In genomic region chr4:40897557-40898203, GRCh38 we compare ENCODE assay signal across 8 cellular contexts.
DNase-seq lines count a peak whose midpoint lies in the region; ATAC-seq and TF ChIP-seq lines count a peak whose summit lies in the region.

No MANE protein-coding gene starts in this region.

- no peaks in the 10 kb centered on the region for H3K36me3 Mint-ChIP-seq in activated T-cell treated with anti-CD3 and anti-CD28 coated beads, Interleukin-2, amount 50 U/mL, for 24 hours (ENCODE audit: low read depth)
- no peaks in the 10 kb centered on the region for H3K36me3 Mint-ChIP-seq in nephron progenitor cell (ENCODE audit: low read depth)

- peak; percentile 29 to 44 for DNase-seq in AML-193 (lab: John Stamatoyannopoulos, UW)
- peak; percentile 82 for DNase-seq in HuH-7 (ENCODE audit: low spot score)
- peak; percentile 82 for DNase-seq in OCI-M1 (lab: John Stamatoyannopoulos, UW)
- peak; percentile 78 for DNase-seq in activated T-cell treated with anti-CD3 and anti-CD28 coated beads, Interleukin-2, amount 50 U/mL, for 24 hours
- DNase-seq in fibroblast of gingiva (ENCODE audit: low read depth), result peak; percentile 22
- peak; percentile 83 for DNase-seq in nephron progenitor cell
- DNase-seq in stimulated activated naive CD8-positive, alpha-beta T cell treated with anti-CD3 and anti-CD28 coated beads, Interleukin-15, amount 100 ng/mL, for 72 hours, result peak; percentile 54 to 57

- H3K27me3 Mint-ChIP-seq in activated T-cell treated with anti-CD3 and anti-CD28 coated beads, Interleukin-2, amount 50 U/mL, for 24 hours, result no peaks in the 10 kb centered on the region
- no peaks in the 10 kb centered on the region for H3K27me3 Mint-ChIP-seq in nephron progenitor cell (ENCODE audit: low read depth, poor library complexity)
- H3K27me3 Mint-ChIP-seq in stimulated activated naive CD8-positive, alpha-beta T cell treated with anti-CD3 and anti-CD28 coated beads, Interleukin-15, amount 100 ng/mL, for 72 hours, result no peaks in the 10 kb centered on the region

- peaks cover 6% of the 10 kb centered on the region for H3K4me1 Mint-ChIP-seq in activated T-cell treated with anti-CD3 and anti-CD28 coated beads, Interleukin-2, amount 50 U/mL, for 24 hours (ENCODE audit: low read depth)
- H3K4me1 Mint-ChIP-seq in nephron progenitor cell, result no peaks in the 10 kb centered on the region
- peaks cover 8% of the 10 kb centered on the region for H3K4me1 Mint-ChIP-seq in stimulated activated naive CD8-positive, alpha-beta T cell treated with anti-CD3 and anti-CD28 coated beads, Interleukin-15, amount 100 ng/mL, for 72 hours

- no peaks in the 10 kb centered on the region for H3K9me3 Mint-ChIP-seq in activated T-cell treated with anti-CD3 and anti-CD28 coated beads, Interleukin-2, amount 50 U/mL, for 24 hours
- H3K9me3 Mint-ChIP-seq in nephron progenitor cell, result no peaks in the 10 kb centered on the region
- no peaks in the 10 kb centered on the region for H3K9me3 Mint-ChIP-seq in stimulated activated naive CD8-positive, alpha-beta T cell treated with anti-CD3 and anti-CD28 coated beads, Interleukin-15, amount 100 ng/mL, for 72 hours

- TF ChIP-seq CTCF in nephron progenitor cell (IDR thresholded peaks at IDR 0.05), result peak; percentile 70

- peak overlapping the region; percentile 76 for H3K27ac Mint-ChIP-seq in activated T-cell treated with anti-CD3 and anti-CD28 coated beads, Interleukin-2, amount 50 U/mL, for 24 hours
- H3K27ac Mint-ChIP-seq in nephron progenitor cell, result no peak overlapping the region
- peak overlapping the region in 1 of 2 donors; percentile 76 for H3K27ac Mint-ChIP-seq in stimulated activated naive CD8-positive, alpha-beta T cell treated with anti-CD3 and anti-CD28 coated beads, Interleukin-15, amount 100 ng/mL, for 72 hours

- ATAC-seq in GM19043 (IDR thresholded peaks at IDR 0.05; ENCODE audit: low read depth, unreplicated experiment), result peak; percentile 70
- ATAC-seq in stimulated activated naive CD8-positive, alpha-beta T cell treated with anti-CD3 and anti-CD28 coated beads, Interleukin-15, amount 100 ng/mL, for 72 hours, result peak; percentile 75

- H3K4me3 Mint-ChIP-seq in activated T-cell treated with anti-CD3 and anti-CD28 coated beads, Interleukin-2, amount 50 U/mL, for 24 hours, result peak overlapping the region; percentile 57
- H3K4me3 Mint-ChIP-seq in nephron progenitor cell, result no peak overlapping the region
- peak overlapping the region; percentile 78 to 81 for H3K4me3 Mint-ChIP-seq in stimulated activated naive CD8-positive, alpha-beta T cell treated with anti-CD3 and anti-CD28 coated beads, Interleukin-15, amount 100 ng/mL, for 72 hours

Comparison
In these comparisons a context has a peak if more than half of its experiments do, and no peak if none do; other contexts are left out.
1. Peak in every context shown above with its lines: DNase-seq and ATAC-seq.
2. DNase-seq: peak in every context shown above with its lines; median percentile 83 in nephron progenitor cell; 82 in HuH-7; 82 in OCI-M1; 78 in activated T-cell treated with anti-CD3 and anti-CD28 coated beads, Interleukin-2, amount 50 U/mL, for 24 hours; 56 in stimulated activated naive CD8-positive, alpha-beta T cell treated with anti-CD3 and anti-CD28 coated beads, Interleukin-15, amount 100 ng/mL, for 72 hours; 36 in AML-193; 22 in fibroblast of gingiva.